In genomic region chr3:9951598-9951961, GRCh38 we compare ENCODE assay signal across 8 cellular contexts. TPM values are rescaled to one million over a fixed set of nuclear protein-coding genes. Genes with fewer than 3 reads are reported as not detected.
DNase-seq lines count a peak whose midpoint lies in the region; ATAC-seq and TF ChIP-seq lines count a peak whose summit lies in the region.

No MANE protein-coding gene starts in this region.

- no peak for DNase-seq in activated T-cell treated with anti-CD3 and anti-CD28 coated beads, Interleukin-2, amount 50 U/mL, for 24 hours
- no peak for DNase-seq in activated T-cell treated with anti-CD3 and anti-CD28 coated beads, Interleukin-2, amount 50 U/mL, for 1 hour
- DNase-seq in WTC11 (ENCODE audit: low spot score), result no peak
- DNase-seq in NCI-H524 (lab: John Stamatoyannopoulos, UW), result no peak
- DNase-seq in SIG-M5 (lab: John Stamatoyannopoulos, UW), result no peak

- H3K27ac ChIP-seq in temporal lobe (ENCODE audit: low read depth, low read length), result peak overlapping the region; percentile 67

- H3K27ac Mint-ChIP-seq in activated T-cell treated with anti-CD3 and anti-CD28 coated beads, Interleukin-2, amount 50 U/mL, for 24 hours, result peak overlapping the region; percentile 77
- H3K27ac Mint-ChIP-seq in WTC11, result no peak overlapping the region

- CTCF ChIA-PET in WTC11 (lab: Charles Lee), result interaction anchor here (0.6 to 1.8 kb wide), 8 partner anchors 18 to 225 kb away, joined by 3 to 14 read pairs (median 3); partner anchors contain the start of genes CRELD1 and IL17RC

- H3K4me1 Mint-ChIP-seq in activated T-cell treated with anti-CD3 and anti-CD28 coated beads, Interleukin-2, amount 50 U/mL, for 24 hours (ENCODE audit: low read depth), result peaks cover 15% of the 10 kb centered on the region
- peaks cover 28% of the 10 kb centered on the region for H3K4me1 Mint-ChIP-seq in WTC11

- no peak for TF ChIP-seq CTCF in WTC11 (IDR thresholded peaks at IDR 0.05)

- H3K9me3 Mint-ChIP-seq in activated T-cell treated with anti-CD3 and anti-CD28 coated beads, Interleukin-2, amount 50 U/mL, for 24 hours, result no peaks in the 10 kb centered on the region
- no peaks in the 10 kb centered on the region for H3K9me3 Mint-ChIP-seq in WTC11

- H3K27me3 Mint-ChIP-seq in activated T-cell treated with anti-CD3 and anti-CD28 coated beads, Interleukin-2, amount 50 U/mL, for 24 hours, result no peaks in the 10 kb centered on the region
- peaks cover 26% of the 10 kb centered on the region for H3K27me3 Mint-ChIP-seq in WTC11 (ENCODE audit: low read depth)

- H3K36me3 Mint-ChIP-seq in activated T-cell treated with anti-CD3 and anti-CD28 coated beads, Interleukin-2, amount 50 U/mL, for 24 hours (ENCODE audit: low read depth), result peaks cover 13% of the 10 kb centered on the region
- peaks cover 3% of the 10 kb centered on the region; the same call in 1 of the 2 replicates for H3K36me3 Mint-ChIP-seq in WTC11

- H3K4me3 ChIP-seq in iPS-11a (ENCODE audit: low read depth, low read length), result peak overlapping the region; percentile 76

- ATAC-seq in WTC11 (no peak), GM21619 (IDR thresholded peaks at IDR 0.05; ENCODE audit: unreplicated experiment) (no peak)

- peak overlapping the region; percentile 81 for H3K4me3 Mint-ChIP-seq in activated T-cell treated with anti-CD3 and anti-CD28 coated beads, Interleukin-2, amount 50 U/mL, for 24 hours
- H3K4me3 Mint-ChIP-seq in WTC11, result peak overlapping the region; percentile 85

- POLR2A ChIA-PET in WTC11 (lab: Charles Lee), result interaction anchor here (1.0 to 1.8 kb wide), 3 partner anchors 19 to 74 kb away, joined by 3 to 7 read pairs (median 3); partner anchors contain the start of genes CRELD1 and FANCD2

TF ChIP-seq in WTC11, 78 proteins besides CTCF, POLR2A, EP300 and RAD21:
- TF ChIP-seq GTF2I (CRISPR knock-in tag; conservative IDR thresholded peaks at IDR 0.05), result peak; percentile 79; the same call in 1 of the 2 replicates
- TF ChIP-seq, protein P1, sequence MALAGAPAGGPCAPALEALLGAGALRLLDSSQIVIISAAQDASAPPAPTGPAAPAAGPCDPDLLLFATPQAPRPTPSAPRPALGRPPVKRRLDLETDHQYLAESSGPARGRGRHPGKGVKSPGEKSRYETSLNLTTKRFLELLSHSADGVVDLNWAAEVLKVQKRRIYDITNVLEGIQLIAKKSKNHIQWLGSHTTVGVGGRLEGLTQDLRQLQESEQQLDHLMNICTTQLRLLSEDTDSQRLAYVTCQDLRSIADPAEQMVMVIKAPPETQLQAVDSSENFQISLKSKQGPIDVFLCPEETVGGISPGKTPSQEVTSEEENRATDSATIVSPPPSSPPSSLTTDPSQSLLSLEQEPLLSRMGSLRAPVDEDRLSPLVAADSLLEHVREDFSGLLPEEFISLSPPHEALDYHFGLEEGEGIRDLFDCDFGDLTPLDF (CRISPR knock-in tag; IDR thresholded peaks at IDR 0.05), result no peak
- TF ChIP-seq TP53 (CRISPR knock-in tag; IDR thresholded peaks at IDR 0.05), result no peak
- no peak for TF ChIP-seq TCF7 (CRISPR knock-in tag; IDR thresholded peaks at IDR 0.05; ENCODE audit: low read depth)
- TF ChIP-seq ZNF281 (CRISPR knock-in tag; IDR thresholded peaks at IDR 0.05), result no peak
TF ChIP-seq in WTC11: peak in this region for 1.

RNA-seq across cellular contexts. Expression of gene PRRT3, which starts 0.6 kb away (rescaled TPM):
- 9.2 to 11.5 TPM (median 11.4 TPM) in 3 replicates for total RNA-seq in WTC11 (2021)
- 2.5 TPM for total RNA-seq in temporal lobe

RNA-seq across cellular contexts. Expression of gene CRELD1, which starts 17.9 kb away (rescaled TPM):
- total RNA-seq in WTC11 (2021) (18.8 to 36.2 TPM (median 35.9 TPM) in 3 replicates), temporal lobe (16.7 TPM)

RNA-seq across cellular contexts. Expression of gene IL17RC, which starts 34.7 kb away (rescaled TPM):
- total RNA-seq in WTC11 (2021), result 10.1 to 11.8 TPM (median 10.2 TPM) in 3 replicates
- 3.2 TPM for total RNA-seq in temporal lobe

RNA-seq across cellular contexts. Expression of gene EMC3, which starts 35.1 kb away (rescaled TPM):
- total RNA-seq in WTC11 (2021) (38.0 to 43.8 TPM (median 42.1 TPM) in 3 replicates), temporal lobe (28.3 TPM)

RNA-seq across cellular contexts. Expression of gene IL17RE, which starts 48.9 kb away (rescaled TPM):
- total RNA-seq in WTC11 (2021) (3.0 to 4.2 TPM (median 4.0 TPM) in 3 replicates), temporal lobe (0.49 TPM)
